In the genomic region with DNA sequence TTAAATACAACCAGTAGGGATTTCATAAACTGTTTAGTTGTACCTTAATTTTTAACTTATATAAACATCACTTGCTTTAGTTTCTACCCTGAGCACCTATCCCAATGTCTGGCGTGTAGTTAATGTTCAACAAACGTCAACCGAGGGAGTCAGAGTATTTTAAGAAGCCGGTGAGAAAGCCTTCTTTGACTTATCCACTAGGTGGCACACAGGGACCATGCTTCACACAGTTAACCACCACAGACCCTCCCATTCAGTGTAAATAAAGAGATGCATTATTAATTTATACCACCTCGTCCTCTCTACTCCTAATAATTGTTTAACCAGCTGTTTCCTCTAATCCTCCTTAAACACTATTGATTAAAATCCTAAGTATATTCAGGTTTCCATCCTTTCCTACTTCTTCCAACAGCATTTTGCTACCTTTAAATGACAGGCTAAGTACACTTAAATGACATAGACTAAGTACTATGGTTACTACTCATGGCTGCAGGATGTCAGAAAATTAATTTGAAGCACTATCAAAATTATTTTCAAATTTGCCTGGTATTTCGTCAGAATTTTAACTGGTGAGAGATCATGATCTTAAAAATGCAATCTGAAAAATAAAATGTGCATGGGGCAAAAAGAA, we compare ENCODE assay signal across 9 cellular contexts. TPM values are rescaled to one million over a fixed set of nuclear protein-coding genes. Genes with fewer than 3 reads are reported as not detected.
DNase-seq lines count a peak whose midpoint lies in the region; ATAC-seq and TF ChIP-seq lines count a peak whose summit lies in the region.
"Had no signal": no experiment of that assay in that cellular context is flagged by ENCODE, and none has a peak within 500 bp of the region (broad histone marks: within the 10 kb centered on the region; RNA-seq: fewer than 3 reads in every experiment).

No MANE protein-coding gene starts in this region.

- CTCF ChIA-PET in CD4-positive, alpha-beta memory T cell (lab: Charles Lee; ENCODE audit: partially characterized antibody) = interaction anchor here (1.0 to 1.2 kb wide), 3 partner anchors 12 to 14 kb away, joined by 3 to 5 read pairs (median 3); no protein-coding TSS in a partner anchor
- CTCF ChIA-PET in naive thymus-derived CD4-positive, alpha-beta T cell (lab: Charles Lee) = interaction anchor here (1.3 kb wide), 1 partner anchor 21 kb away, joined by 3 read pairs; no protein-coding TSS in a partner anchor

- peaks cover 21 to 37% of the 10 kb centered on the region in 2 donors for H3K27me3 Mint-ChIP-seq in CD4-positive, alpha-beta memory T cell
- H3K27me3 Mint-ChIP-seq in naive thymus-derived CD4-positive, alpha-beta T cell = peaks cover 42 to 77% (median 57%) of the 10 kb centered on the region in 5 donors

- no peak overlapping the region for H3K27ac ChIP-seq in CD4-positive, alpha-beta memory T cell (ENCODE audit: low read depth, low read length)
- H3K27ac ChIP-seq in naive thymus-derived CD4-positive, alpha-beta T cell (ENCODE audit: low read depth, low read length) = no peak overlapping the region
- H3K27ac ChIP-seq: skin epidermis had no signal

- H3K36me3 ChIP-seq in CD4-positive, alpha-beta memory T cell (ENCODE audit: insufficient read depth, low read length) = no peaks in the 10 kb centered on the region
- H3K36me3 ChIP-seq in naive thymus-derived CD4-positive, alpha-beta T cell (ENCODE audit: control insufficient read depth in 2 of 3, insufficient read depth in 3 of 3, low read length in 3 of 3) = no peaks in the 10 kb centered on the region

- H3K4me3 ChIP-seq in CD4-positive, alpha-beta memory T cell (ENCODE audit: low read length in 2 of 2) = no peak overlapping the region
- H3K4me3 ChIP-seq in naive thymus-derived CD4-positive, alpha-beta T cell (ENCODE audit: low read length) = no peak overlapping the region
- H3K4me3 ChIP-seq: skin epidermis had no signal

- H3K27me3 ChIP-seq in CD4-positive, alpha-beta memory T cell (ENCODE audit: insufficient read depth, low read length) = peaks cover 7% of the 10 kb centered on the region
- peaks cover 0 to 9% of the 10 kb centered on the region in 2 donors for H3K27me3 ChIP-seq in naive thymus-derived CD4-positive, alpha-beta T cell (ENCODE audit: control insufficient read depth in 2 of 2, insufficient read depth in 2 of 2, low read length in 2 of 2)

- no peaks in the 10 kb centered on the region for H3K36me3 Mint-ChIP-seq in CD4-positive, alpha-beta memory T cell
- no peaks in the 10 kb centered on the region for H3K36me3 Mint-ChIP-seq in naive thymus-derived CD4-positive, alpha-beta T cell

- no peak overlapping the region for H3K27ac Mint-ChIP-seq in CD4-positive, alpha-beta memory T cell
- no peak overlapping the region for H3K27ac Mint-ChIP-seq in naive thymus-derived CD4-positive, alpha-beta T cell

- H3K4me1 ChIP-seq in CD4-positive, alpha-beta memory T cell (ENCODE audit: insufficient read depth, low read length) = no peaks in the 10 kb centered on the region
- H3K4me1 ChIP-seq in naive thymus-derived CD4-positive, alpha-beta T cell (ENCODE audit: control insufficient read depth in 2 of 2, insufficient read depth in 2 of 2, low read length in 2 of 2) = no peaks in the 10 kb centered on the region

- H3K4me3 Mint-ChIP-seq in CD4-positive, alpha-beta memory T cell = no peak overlapping the region
- H3K4me3 Mint-ChIP-seq in naive thymus-derived CD4-positive, alpha-beta T cell = no peak overlapping the region

- POLR2A ChIA-PET in CD4-positive, alpha-beta memory T cell (lab: Charles Lee; ENCODE audit: partially characterized antibody) = no interaction called here
- POLR2A ChIA-PET in naive thymus-derived CD4-positive, alpha-beta T cell (lab: Charles Lee) = no interaction called here

- peak in 3 of 5 donors; percentile 16 to 33 (median 20) for DNase-seq in CD4-positive, alpha-beta memory T cell
- peak; percentile 18 for DNase-seq in NCI-H1417 treated with DMSO at 0.1 percent for 48 hours (lab: John Stamatoyannopoulos, UW)
- DNase-seq in naive thymus-derived CD4-positive, alpha-beta T cell = peak in 6 of 9 donors; percentile 2 to 29 (median 10)

- peak; percentile 87 for ATAC-seq in GM18870 (IDR thresholded peaks at IDR 0.05; ENCODE audit: unreplicated experiment)
- peak; percentile 77 for ATAC-seq in HG02981 (IDR thresholded peaks at IDR 0.05; ENCODE audit: unreplicated experiment)
- ATAC-seq in SK-N-SH treated with all-trans-retinoic acid at 6 μM for 48 hours = peak; percentile 66
- peak; percentile 61 for ATAC-seq in esophagus mucosa
- ATAC-seq in naive thymus-derived CD4-positive, alpha-beta T cell = peak; percentile 60
- no peak for ATAC-seq in activated CD4-positive, CD25-positive, alpha-beta regulatory T cell treated with anti-CD3 and anti-CD28 coated beads, Interleukin-2, amount 50 U/mL, for 24 hours

- intact Hi-C loops in CD4-positive, alpha-beta memory T cell (cut with micrococcal nuclease) = loop anchor here (10.0 kb wide), 1 partner anchor 1364 kb away; no protein-coding TSS in a partner anchor
- intact Hi-C loops in naive thymus-derived CD4-positive, alpha-beta T cell (cut with micrococcal nuclease) = loop anchor here in 1 of 2 donors (5.0 to 10.0 kb wide), 3 partner anchors 209 to 1066 kb away; no protein-coding TSS in a partner anchor

- peaks cover 0 to 1% (median 0%) of the 10 kb centered on the region in 8 donors for H3K9me3 Mint-ChIP-seq in CD4-positive, alpha-beta memory T cell
- H3K9me3 Mint-ChIP-seq in naive thymus-derived CD4-positive, alpha-beta T cell = no peaks in the 10 kb centered on the region

- H3K9me3 ChIP-seq in CD4-positive, alpha-beta memory T cell (ENCODE audit: control insufficient read depth in 1 of 2, low read length in 2 of 2) = no peaks in the 10 kb centered on the region
- H3K9me3 ChIP-seq in naive thymus-derived CD4-positive, alpha-beta T cell (ENCODE audit: control insufficient read depth in 2 of 3, low read length in 3 of 3) = no peaks in the 10 kb centered on the region

- peaks cover 4 to 10% (median 7%) of the 10 kb centered on the region in 4 donors for H3K4me1 Mint-ChIP-seq in CD4-positive, alpha-beta memory T cell
- peaks cover 5 to 18% (median 13%) of the 10 kb centered on the region in 7 donors for H3K4me1 Mint-ChIP-seq in naive thymus-derived CD4-positive, alpha-beta T cell

TF ChIP-seq in SK-N-SH treated with all-trans-retinoic acid at 6 μM for 48 hours, 23 proteins besides CTCF, POLR2A, EP300 and RAD21 (continues in another document):
- TF ChIP-seq SNAI2 (CRISPR knock-in tag; IDR thresholded peaks at IDR 0.05) = no peak
- TF ChIP-seq ZNF70 (CRISPR knock-in tag; IDR thresholded peaks at IDR 0.05) = no peak
- TF ChIP-seq PATZ1 (CRISPR knock-in tag; IDR thresholded peaks at IDR 0.05; ENCODE audit: borderline replicate concordance) = no peak
- no peak for TF ChIP-seq ISL1 (CRISPR knock-in tag; IDR thresholded peaks at IDR 0.05)
- no peak for TF ChIP-seq TSHZ2 (CRISPR knock-in tag; IDR thresholded peaks at IDR 0.05)
- no peak for TF ChIP-seq RARB (CRISPR knock-in tag; IDR thresholded peaks at IDR 0.05)

RNA-seq across cellular contexts. Expression of gene HAPLN1, which starts 2.3 kb away (rescaled TPM):
- total RNA-seq in CD4-positive, alpha-beta memory T cell = not detected
- not detected for polyA plus RNA-seq in CD4-positive, alpha-beta memory T cell
- not detected for total RNA-seq in esophagus mucosa
- total RNA-seq in naive thymus-derived CD4-positive, alpha-beta T cell = not detected
- not detected for polyA plus RNA-seq in naive thymus-derived CD4-positive, alpha-beta T cell

Comparison
In these comparisons a context has a peak if more than half of its experiments do, and no peak if none do; other contexts are left out.
1. ATAC-seq: peak in GM18870 (single experiment), HG02981 (single experiment), SK-N-SH treated with all-trans-retinoic acid at 6 μM for 48 hours (single experiment), esophagus mucosa (single experiment) and naive thymus-derived CD4-positive, alpha-beta T cell (single experiment); none in activated CD4-positive, CD25-positive, alpha-beta regulatory T cell treated with anti-CD3 and anti-CD28 coated beads, Interleukin-2, amount 50 U/mL, for 24 hours (0 of 2).
2. Peak in every context shown above with its lines, with median percentiles within 50 percentile points of each other: DNase-seq.